In genomic region chr12:13120431-13120830, GRCh38 we compare ENCODE assay signal across 24 cellular contexts. TPM values are rescaled to one million over a fixed set of nuclear protein-coding genes. Genes with fewer than 3 reads are reported as not detected.
"Had no signal": no experiment of that assay in that cellular context is flagged by ENCODE, and none has a peak within 500 bp of the region (broad histone marks: within the 10 kb centered on the region; RNA-seq: fewer than 3 reads in every experiment).

No MANE protein-coding gene starts in this region.

- H3K4me2 ChIP-seq: KMS-11 had no signal

- ATAC-seq: K562 had no signal

- H3K9ac ChIP-seq: KMS-11 had no signal

- H3K4me3 ChIP-seq: K562, SJSA1, SK-N-MC had no signal

- H3K36me3 ChIP-seq: SJSA1 had no signal

- DNase-seq: Kasumi-1, MV-4-11, NCI-H1105, NCI-H1417, NCI-H1436 treated with DMSO at 0.1 percent for 48 hours, NCI-H1694, NCI-H187 treated with DMSO at 0.1 percent for 48 hours, NCI-H2029 treated with DMSO at 0.1 percent for 48 hours, NCI-H2227 treated with DMSO at 0.1 percent for 48 hours, NCI-H748 treated with DMSO at 0.1 percent for 48 hours, Right ventricle myocardium superior, RPMI8226, SIG-M5, SW 1271 had no signal

- H3K9me3 ChIP-seq: SJSA1 had no signal

- FAIRE-seq: HTR-8/SVneo, K562, RCC 7860 had no signal

- H3K27me3 ChIP-seq: SJSA1 had no signal

- H3K27ac ChIP-seq: HL-60, KMS-11, SJSA1, SK-N-MC had no signal

RNA-seq across cellular contexts. Expression of gene GSG1, which starts 17.0 kb away (rescaled TPM):
- total RNA-seq: K562, MCF 10A, NCI-H460, Right ventricle myocardium superior had no signal
- polyA plus RNA-seq: IgD-negative memory B cell, K562 had no signal
